ENCODE assay signal across 1 cellular context in genomic region chr5:141845371-141845821, GRCh38.
TF ChIP-seq lines count a peak whose summit lies in the region.

No MANE protein-coding gene starts in this region.

TF ChIP-seq in SK-N-SH, 30 proteins besides CTCF, POLR2A, EP300 and RAD21 (continued from another document):
- no peak for TF ChIP-seq PBX3 (IDR thresholded peaks at IDR 0.05)
- no peak for TF ChIP-seq IRF3 (IDR thresholded peaks at IDR 0.05; ENCODE audit: low read depth, low read length)
- TF ChIP-seq SIN3A (IDR thresholded peaks at IDR 0.05; ENCODE audit: borderline replicate concordance, low read depth, low read length) = no peak
- no peak for TF ChIP-seq EZH2phosphoT487 (IDR thresholded peaks at IDR 0.05; ENCODE audit: borderline replicate concordance, low read depth)
- TF ChIP-seq MXI1 (IDR thresholded peaks at IDR 0.05; ENCODE audit: low read depth, low read length) = no peak
- no peak for TF ChIP-seq YY1 (IDR thresholded peaks at IDR 0.05; ENCODE audit: low read depth)
